In the genomic region with DNA sequence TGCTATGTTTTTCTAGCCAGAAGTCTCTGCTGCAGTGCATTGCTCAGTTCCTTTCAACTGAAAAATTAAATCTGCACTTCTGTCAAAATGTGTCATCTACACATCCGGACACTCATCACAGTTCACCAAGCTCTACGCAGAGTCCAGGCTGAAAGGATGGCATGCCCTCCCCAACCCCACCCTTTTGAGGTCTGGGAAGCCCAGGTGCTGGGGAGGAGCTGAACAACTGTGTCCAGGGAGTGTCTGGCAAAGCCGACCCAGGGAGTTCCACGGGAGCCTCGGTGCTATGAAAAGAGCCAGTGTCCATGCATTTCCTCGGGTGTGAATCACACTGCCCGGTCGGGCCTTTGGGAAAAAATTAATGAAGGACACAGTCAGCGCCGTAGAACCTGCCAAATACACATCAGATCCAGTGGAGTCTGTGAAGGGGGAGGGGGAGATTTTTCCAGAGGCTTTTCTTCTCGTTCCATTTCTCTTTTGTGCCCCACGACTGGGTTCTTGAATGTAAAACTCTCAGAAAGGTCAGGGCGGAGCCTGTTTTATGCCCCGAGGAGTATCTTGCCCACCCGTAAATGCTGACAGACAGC, we compare ENCODE assay signal across 8 cellular contexts. TPM values are rescaled to one million over a fixed set of nuclear protein-coding genes. Genes with fewer than 3 reads are reported as not detected.
DNase-seq lines count a peak whose midpoint lies in the region; ATAC-seq and TF ChIP-seq lines count a peak whose summit lies in the region.

No MANE protein-coding gene starts in this region.

- peaks cover 6% of the 10 kb centered on the region for H3K27me3 ChIP-seq in BJ (ENCODE audit: control insufficient read depth, insufficient read depth, low read length)
- no peaks in the 10 kb centered on the region for H3K27me3 ChIP-seq in RWPE2 (ENCODE audit: insufficient read depth, poor library complexity, severe bottlenecking)

- peaks cover 15% of the 10 kb centered on the region for H3K4me1 ChIP-seq in RWPE2 (ENCODE audit: insufficient read depth, poor library complexity, severe bottlenecking)

- peak; percentile 78 for ATAC-seq in RWPE2 (ENCODE audit: low read depth)

- H3K9me3 ChIP-seq in RWPE2 (ENCODE audit: severe bottlenecking), result no peaks in the 10 kb centered on the region

- no peak for DNase-seq in BJ (ENCODE audit: low read depth)
- DNase-seq in HCEC 1CT, result peak; percentile 34
- DNase-seq in RWPE2 (ENCODE audit: low spot score), result peak; percentile 79
- DNase-seq in astrocyte of the spinal cord (ENCODE audit: low read depth, low spot score), result peak; percentile 53
- DNase-seq in hypothalamus (lab: John Stamatoyannopoulos, UW), result peak in 35 of 51 donors; percentile 2 to 68 (median 28)
- DNase-seq in renal cortical epithelial cell (ENCODE audit: low read depth), result peak; percentile 73
- no peak for DNase-seq in OCI-M2 (lab: John Stamatoyannopoulos, UW; ENCODE audit: unreplicated experiment)
- DNase-seq in DMS 273 (lab: John Stamatoyannopoulos, UW; ENCODE audit: unreplicated experiment), result no peak

- H3K27ac ChIP-seq in RWPE2 (ENCODE audit: poor library complexity, severe bottlenecking), result peak overlapping the region; percentile 84

- CTCF ChIA-PET in BJ (lab: Yijun Ruan, JAX), result interaction anchor here (0.9 to 1.0 kb wide), 2 partner anchors 16 to 160 kb away, joined by 3 read pairs; no protein-coding TSS in a partner anchor

- POLR2A ChIA-PET in BJ (lab: Charles Lee), result no interaction called here

- H3K36me3 ChIP-seq in BJ (ENCODE audit: control insufficient read depth, insufficient read depth, low read length) (no peaks in the 10 kb centered on the region), RWPE2 (ENCODE audit: low read depth) (no peaks in the 10 kb centered on the region)

- peak overlapping the region; percentile 57 for H3K4me3 ChIP-seq in BJ (ENCODE audit: low read depth, low read length)
- peak overlapping the region; percentile 75 for H3K4me3 ChIP-seq in RWPE2 (ENCODE audit: severe bottlenecking)
- peak overlapping the region; percentile 71 for H3K4me3 ChIP-seq in astrocyte of the spinal cord (ENCODE audit: low read depth, low read length)

- TF ChIP-seq CTCF in BJ (IDR thresholded peaks at IDR 0.05; ENCODE audit: insufficient read depth, low read depth, low read length) (no peak), RWPE2 (IDR thresholded peaks at IDR 0.05; ENCODE audit: poor library complexity, severe bottlenecking) (no peak), astrocyte of the spinal cord (IDR thresholded peaks at IDR 0.05; ENCODE audit: low read depth, low read length) (no peak)

- in situ Hi-C loops in astrocyte of the spinal cord (cut with HindIII; ENCODE audit: low sequenced_read_pairs), result no loop called here

RNA-seq across cellular contexts. Expression of a gene that starts 0.7 kb away (rescaled TPM):
- polyA plus RNA-seq in BJ (2011; rRNA removed), result 2.7 and 5.1 TPM in 2 replicates
- 5.1 and 6.5 TPM in 2 replicates for polyA minus RNA-seq in BJ (2011; rRNA and poly(A)+ RNA removed)
- 35.3 and 49.3 TPM in 2 replicates for total RNA-seq in renal cortical epithelial cell

Comparison
In these comparisons a context has a peak if more than half of its experiments do, and no peak if none do; other contexts are left out.
1. DNase-seq: peak in HCEC 1CT (single experiment), RWPE2 (single experiment), astrocyte of the spinal cord (single experiment), hypothalamus (35 of 51) and renal cortical epithelial cell (single experiment); none in BJ (single experiment), OCI-M2 (single experiment) and DMS 273 (single experiment).
2. Peak in every context shown above with its lines, with median percentiles within 50 percentile points of each other: H3K4me3 ChIP-seq.